In genomic region chr17:16072031-16072430, GRCh38 we compare ENCODE assay signal across 24 cellular contexts.
"Had no signal": no experiment of that assay in that cellular context is flagged by ENCODE, and none has a peak within 500 bp of the region (broad histone marks: within the 10 kb centered on the region; RNA-seq: fewer than 3 reads in every experiment).

No MANE protein-coding gene starts in this region.

- H3K4me1 ChIP-seq: heart left ventricle, neural progenitor cell, parathyroid adenoma, right lobe of liver, vagina had no signal

- H3K27ac ChIP-seq: epithelial cell of prostate, gastroesophageal sphincter, heart left ventricle, hepatocyte, neural progenitor cell, parathyroid adenoma, right lobe of liver, stomach, thyroid gland, vagina had no signal

- DNase-seq: effector CD8-positive, alpha-beta T cell; endodermal cell; foreskin fibroblast; heart left ventricle; kidney; mesendoderm; midbrain; naive thymus-derived CD4-positive, alpha-beta T cell; right lobe of liver; small intestine; stimulated activated CD4-positive, alpha-beta T cell treated with anti-CD3 and anti-CD28 coated beads, Interleukin-15, amount 100 ng/mL, for 24 hours; stimulated activated CD4-positive, alpha-beta T cell treated with anti-CD3 and anti-CD28 coated beads, Interleukin-2, amount 100 ng/mL, for 48 hours; stimulated activated naive B cell treated with anti-CD40 and anti-IgM and Interleukin-4, amounts not matched to agents 10 μg/mL and 1 μg/mL and 100 μg/mL, for 72 hours; stomach; thyroid gland; trophoblast cell had no signal

- H3K9me3 ChIP-seq: gastroesophageal sphincter, heart left ventricle, right lobe of liver, stomach, thyroid gland, vagina had no signal

- H3K27me3 ChIP-seq: gastroesophageal sphincter, heart left ventricle, hepatocyte, neural progenitor cell, right lobe of liver, stomach, thyroid gland had no signal

- FAIRE-seq: kidney, small intestine had no signal

- H3K4me3 ChIP-seq: gastroesophageal sphincter, heart left ventricle, hepatocyte, neural progenitor cell, right lobe of liver, stomach, thyroid gland, vagina had no signal

- H3K4me2 ChIP-seq: hepatocyte, neural progenitor cell had no signal

- ATAC-seq: esophagus mucosa; gastroesophageal sphincter; heart left ventricle; left lobe of liver; naive thymus-derived CD4-positive, alpha-beta T cell; right lobe of liver; stimulated activated naive B cell treated with anti-CD40 and anti-IgM and Interleukin-4, amounts not matched to agents 10 μg/mL and 1 μg/mL and 100 μg/mL, for 72 hours had no signal
